27 cellular contexts compared by ENCODE assay signal in the genomic region with DNA sequence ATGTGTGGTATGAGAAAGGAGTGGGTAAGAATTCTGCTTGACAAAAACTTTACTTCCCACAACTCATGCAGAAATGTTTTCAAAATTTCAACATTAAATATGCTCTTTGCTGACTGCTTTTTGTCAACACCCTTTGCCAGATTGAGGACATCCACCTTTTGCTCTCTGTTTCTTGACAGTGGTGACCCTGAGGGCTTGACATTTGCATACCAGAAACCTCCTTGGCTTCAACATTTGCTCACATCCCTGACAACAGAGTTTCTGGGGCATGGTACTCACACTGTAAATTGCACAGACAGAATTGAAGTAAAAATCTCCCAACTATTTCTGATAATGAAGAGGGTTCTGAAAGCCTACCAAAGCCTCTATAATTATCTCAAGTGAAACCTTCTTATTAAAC.
DNase-seq lines count a peak whose midpoint lies in the region; ATAC-seq and TF ChIP-seq lines count a peak whose summit lies in the region.
"Had no signal": no experiment of that assay in that cellular context is flagged by ENCODE, and none has a peak within 500 bp of the region (broad histone marks: within the 10 kb centered on the region; RNA-seq: fewer than 3 reads in every experiment).

No MANE protein-coding gene starts in this region.

- no peak overlapping the region for H3K9ac ChIP-seq in DND-41 (ENCODE audit: low read depth, low read length)
- H3K9ac ChIP-seq: BLaER1 treated with 17β-estradiol and CSF1 and Interleukin-3, amounts not matched to agents 10 nM and 100 nM had no signal

- no peak overlapping the region for H3K27ac ChIP-seq in DND-41 (ENCODE audit: low read length)
- H3K27ac ChIP-seq: BLaER1 treated with 17β-estradiol and CSF1 and Interleukin-3, amounts not matched to agents 10 nM and 100 nM; left ventricle myocardium inferior; prostate gland; SJCRH30; skin epidermis; vagina had no signal

- H3K27me3 ChIP-seq in DND-41 (ENCODE audit: insufficient read depth, low read length, poor library complexity) = no peaks in the 10 kb centered on the region
- H3K27me3 ChIP-seq: BLaER1 treated with 17β-estradiol and CSF1 and Interleukin-3, amounts not matched to agents 10 nM and 100 nM; SJCRH30; vagina had no signal

- no peak overlapping the region for H3K4me2 ChIP-seq in DND-41 (ENCODE audit: insufficient read depth, low read length)

- no peaks in the 10 kb centered on the region for H3K36me3 ChIP-seq in DND-41 (ENCODE audit: insufficient read depth, low read length)
- H3K36me3 ChIP-seq: BLaER1 treated with 17β-estradiol and CSF1 and Interleukin-3, amounts not matched to agents 10 nM and 100 nM; left ventricle myocardium inferior; prostate gland; SJCRH30; vagina had no signal

- no peaks in the 10 kb centered on the region for H3K79me2 ChIP-seq in DND-41 (ENCODE audit: insufficient read depth, low read length)

- ATAC-seq in DND-41 (ENCODE audit: insufficient read depth, low read depth) (no peak), GM18870 (IDR thresholded peaks at IDR 0.05; ENCODE audit: unreplicated experiment) (peak; percentile 85), HG02798 (IDR thresholded peaks at IDR 0.05; ENCODE audit: poor library complexity, unreplicated experiment) (peak; percentile 91), HG03139 (IDR thresholded peaks at IDR 0.05; ENCODE audit: unreplicated experiment) (no peak)
- ATAC-seq: Panc1; stimulated activated effector memory CD8-positive, alpha-beta T cell treated with anti-CD3 and anti-CD28 coated beads, Interleukin-12 subunit alpha, Interleukin-12 subunit beta, amount 100 ng/mL, for 72 hours; T-cell had no signal

- peak overlapping the region; percentile 55 for H2AFZ ChIP-seq in DND-41 (ENCODE audit: low read depth, low read length)

- H3K4me3 ChIP-seq in DND-41 (ENCODE audit: low read depth in 1 of 2, low read length in 2 of 2) = no peak overlapping the region
- H3K4me3 ChIP-seq: BLaER1 treated with 17β-estradiol and CSF1 and Interleukin-3, amounts not matched to agents 10 nM and 100 nM; left ventricle myocardium inferior; prostate gland; SJCRH30; skin epidermis; vagina had no signal

- DNase-seq in DND-41 (no peak), amniotic epithelial cell (ENCODE audit: low read depth) (peak; percentile 8), HuH-7.5 (ENCODE audit: low spot score) (no peak), NCI-H1436 (lab: John Stamatoyannopoulos, UW) (no peak), AG08396 (ENCODE audit: low spot score) (no peak)
- DNase-seq: Caco-2; effector CD4-positive, alpha-beta T cell; foreskin fibroblast; HFFc6; immature natural killer cell; Karpas-422; left ventricle myocardium inferior; NCI-H187 treated with DMSO at 0.1 percent for 48 hours; NCI-H510A; NK-92 treated with Interleukin-12 subunit alpha and Interleukin-12 subunit beta, amount 100 ng/mL, for 24 hours; SJCRH30; stimulated activated CD4-positive, alpha-beta T cell treated with anti-CD3 and anti-CD28 coated beads, Interleukin-2, amount 100 ng/mL, for 24 hours; T-cell had no signal

- no peaks in the 10 kb centered on the region for H4K20me1 ChIP-seq in DND-41 (ENCODE audit: insufficient read depth, low read length)
- H4K20me1 ChIP-seq: BLaER1 treated with 17β-estradiol and CSF1 and Interleukin-3, amounts not matched to agents 10 nM and 100 nM had no signal

- peaks cover 6% of the 10 kb centered on the region for H3K9me3 ChIP-seq in DND-41 (ENCODE audit: insufficient read depth, low read length, severe bottlenecking)
- H3K9me3 ChIP-seq: Caco-2, left ventricle myocardium inferior, prostate gland, SJCRH30, vagina had no signal

- TF ChIP-seq CTCF in DND-41 (IDR thresholded peaks at IDR 0.05; ENCODE audit: borderline replicate concordance, extremely low read depth, low read length, poor library complexity, severe bottlenecking) = no peak

- no peaks in the 10 kb centered on the region; the same call in none of the 2 replicates for H3K4me1 ChIP-seq in DND-41 (ENCODE audit: insufficient read depth, low read length)
- H3K4me1 ChIP-seq: left ventricle myocardium inferior, prostate gland, SJCRH30, vagina had no signal

Comparison
In these comparisons a context has a peak if more than half of its experiments do, and no peak if none do; other contexts are left out.
1. ATAC-seq: peak in GM18870 (single experiment) and HG02798 (single experiment); none in DND-41 (single experiment) and HG03139 (single experiment).